10 cellular contexts compared by ENCODE assay signal in genomic region chr11:13333456-13333957, GRCh38. TPM values are rescaled to one million over a fixed set of nuclear protein-coding genes. Genes with fewer than 3 reads are reported as not detected.
DNase-seq lines count a peak whose midpoint lies in the region; ATAC-seq and TF ChIP-seq lines count a peak whose summit lies in the region.
"Had no signal": no experiment of that assay in that cellular context is flagged by ENCODE, and none has a peak within 500 bp of the region (broad histone marks: within the 10 kb centered on the region; RNA-seq: fewer than 3 reads in every experiment).

No MANE protein-coding gene starts in this region.

- H3K9me3 ChIP-seq in CD8-positive, alpha-beta memory T cell (ENCODE audit: low read length): no peaks in the 10 kb centered on the region
- no peaks in the 10 kb centered on the region for H3K9me3 ChIP-seq in WERI-Rb-1 (ENCODE audit: severe bottlenecking)

- H3K27ac ChIP-seq in CD8-positive, alpha-beta memory T cell (ENCODE audit: low read depth, low read length): no peak overlapping the region
- no peak overlapping the region for H3K27ac ChIP-seq in WERI-Rb-1

- DNase-seq in CD8-positive, alpha-beta memory T cell: no peak
- DNase-seq in SKM-1 (lab: John Stamatoyannopoulos, UW; ENCODE audit: unreplicated experiment) (peak; percentile 57), left kidney (ENCODE audit: low read depth, low spot score) (peak; percentile 17), WERI-Rb-1 (no peak), cortex of kidney (lab: John Stamatoyannopoulos, UW) (no peak), NCI-H748 treated with DMSO at 0.1 percent for 48 hours (lab: John Stamatoyannopoulos, UW) (no peak)
- DNase-seq: NCI-H446 treated with DMSO at 0.1 percent for 48 hours, posterior cingulate gyrus had no signal

- H3K4me1 ChIP-seq in CD8-positive, alpha-beta memory T cell (ENCODE audit: insufficient read depth, low read length): peaks cover 32% of the 10 kb centered on the region

- peak overlapping the region; percentile 19 to 97 (median 84) for H3K27ac Mint-ChIP-seq in CD8-positive, alpha-beta memory T cell

- no peaks in the 10 kb centered on the region for H3K27me3 Mint-ChIP-seq in CD8-positive, alpha-beta memory T cell

- H3K27me3 ChIP-seq in CD8-positive, alpha-beta memory T cell (ENCODE audit: insufficient read depth, low read length, poor library complexity, severe bottlenecking): no peaks in the 10 kb centered on the region
- H3K27me3 ChIP-seq in WERI-Rb-1 (ENCODE audit: insufficient read depth, low read depth, severe bottlenecking): no peaks in the 10 kb centered on the region

- H3K4me3 Mint-ChIP-seq in CD8-positive, alpha-beta memory T cell: peak overlapping the region in 3 of 7 donors; percentile 14 to 74 (median 33)

- H3K36me3 ChIP-seq in CD8-positive, alpha-beta memory T cell (ENCODE audit: insufficient read depth, low read length): no peaks in the 10 kb centered on the region
- no peaks in the 10 kb centered on the region for H3K36me3 ChIP-seq in WERI-Rb-1

- TF ChIP-seq CTCF in WERI-Rb-1 (IDR thresholded peaks at IDR 0.05; ENCODE audit: low read depth, low read length): no peak

- no peak overlapping the region for H3K4me3 ChIP-seq in CD8-positive, alpha-beta memory T cell (ENCODE audit: low read length)
- H3K4me3 ChIP-seq in WERI-Rb-1 (ENCODE audit: low read depth, low read length): no peak overlapping the region

- H3K36me3 Mint-ChIP-seq in CD8-positive, alpha-beta memory T cell: peaks cover 0 to 24% (median 4%) of the 10 kb centered on the region in 3 donors

- CTCF ChIA-PET in CD8-positive, alpha-beta memory T cell (lab: Charles Lee): interaction anchor here (1.5 to 4.5 kb wide), 2 partner anchors 76 to 84 kb away, joined by 3 to 13 read pairs; no protein-coding TSS in a partner anchor

- H3K4me1 Mint-ChIP-seq in CD8-positive, alpha-beta memory T cell: peaks cover 76 to 91% (median 82%) of the 10 kb centered on the region in 3 donors

- ATAC-seq in HG02678 (IDR thresholded peaks at IDR 0.05; ENCODE audit: unreplicated experiment) (peak; percentile 45), GM21390 (IDR thresholded peaks at IDR 0.05; ENCODE audit: unreplicated experiment) (no peak)

- H3K9me3 Mint-ChIP-seq in CD8-positive, alpha-beta memory T cell: no peaks in the 10 kb centered on the region

- POLR2A ChIA-PET in CD8-positive, alpha-beta memory T cell (lab: Charles Lee): no interaction called here

RNA-seq across cellular contexts. Expression of gene BMAL1, which starts 55.9 kb away (rescaled TPM):
- 10 to 100 TPM; 25.2 to 29.4 TPM for total RNA-seq in CD8-positive, alpha-beta memory T cell
- polyA plus RNA-seq in CD8-positive, alpha-beta memory T cell: 29.2 TPM

Comparison
In these comparisons a context has a peak if more than half of its experiments do, and no peak if none do; other contexts are left out.
1. DNase-seq: peak in SKM-1 (single experiment) and left kidney (single experiment); none in CD8-positive, alpha-beta memory T cell (0 of 5), WERI-Rb-1 (single experiment), cortex of kidney (single experiment) and NCI-H748 treated with DMSO at 0.1 percent for 48 hours (single experiment).